9 cellular contexts compared by ENCODE assay signal in genomic region chr17:28743243-28744103, GRCh38. TPM values are rescaled to one million over a fixed set of nuclear protein-coding genes. Genes with fewer than 3 reads are reported as not detected.
DNase-seq lines count a peak whose midpoint lies in the region; ATAC-seq, FAIRE-seq and TF ChIP-seq lines count a peak whose summit lies in the region.
"Had no signal": no experiment of that assay in that cellular context is flagged by ENCODE, and none has a peak within 500 bp of the region (broad histone marks: within the 10 kb centered on the region; RNA-seq: fewer than 3 reads in every experiment).

Gene TRAF4, plus strand, starts transcription at chr17:28744011. Its CDS starts 102 bp downstream, at chr17:28744113.

- peak within 1 kb of the TSS; percentile 98 for H3K9ac ChIP-seq in HepG2 (ENCODE audit: insufficient read depth, low read depth, low read length)

- H3K27me3 ChIP-seq in BE2C: no peaks in the 10 kb centered on the region
- H3K27me3 ChIP-seq in HepG2 (ENCODE audit: control insufficient read depth in 1 of 2, insufficient read depth in 2 of 2, low read length in 2 of 2): no peaks in the 10 kb centered on the region; a peak in 1 of 5 replicates

- H3K9me3 ChIP-seq in BE2C: no peaks in the 10 kb centered on the region
- H3K9me3 ChIP-seq in HepG2 (ENCODE audit: low read length): no peaks in the 10 kb centered on the region

- CTCF ChIA-PET in HepG2 (lab: Yijun Ruan, JAX; ENCODE audit: low intra/inter-chr PET ratio, low total read pairs): interaction anchor here (2.8 kb wide), 1 partner anchor 16 kb away, joined by 14 read pairs; the partner anchor contains the start of gene TLCD1

- H3K4me1 ChIP-seq in BE2C: peaks cover 12% of the 10 kb centered on the region
- peaks cover 49% of the 10 kb centered on the region for H3K4me1 ChIP-seq in HepG2 (ENCODE audit: insufficient read depth, low read length)

- TF ChIP-seq EP300 in HepG2 (IDR thresholded peaks at IDR 0.05; ENCODE audit: low read depth in 2 of 2, low read length in 2 of 2): no peak
- no peak for TF ChIP-seq EP300 in HepG2 (CRISPR knock-in tag; IDR thresholded peaks at IDR 0.05; ENCODE audit: borderline replicate concordance)

- DNase-seq in BE2C (peak; percentile 80), NCI-H526 (lab: John Stamatoyannopoulos, UW) (peak; percentile 86 to 95), dermis microvascular lymphatic vessel endothelial cell (ENCODE audit: low read depth in 2 of 2) (peak in 1 of 2 donors; percentile 80), HepG2 (ENCODE audit: low spot score) (peak; percentile 73)
- peak; percentile 55 to 66 for DNase-seq in activated CD4-positive, alpha-beta T cell treated with anti-CD3 and anti-CD28 coated beads, Interleukin-2, amount 50 U/mL, for 24 hours (ENCODE audit: low read depth in 1 of 2, low spot score in 1 of 2)
- DNase-seq in stimulated activated CD4-positive, alpha-beta T cell treated with anti-CD3 and anti-CD28 coated beads, Interleukin-4, amount 100 ng/mL, for 24 hours: peak; percentile 81

- H3K36me3 ChIP-seq in BE2C (peaks cover 12% of the 10 kb centered on the region), HepG2 (replicated peaks in 1 of 2; ENCODE audit: control insufficient read depth in 1 of 2, insufficient read depth in 2 of 2, low read length in 2 of 2) (peaks cover 27 to 30% of the 10 kb centered on the region in 2 experiments)

- peak; percentile 70 for TF ChIP-seq RAD21 in HepG2 (CRISPR knock-in tag; IDR thresholded peaks at IDR 0.05)

- TF ChIP-seq POLR2A in GM19193 (IDR thresholded peaks at IDR 0.05; ENCODE audit: extremely low read depth, insufficient read depth, insufficient read length) (peak; percentile 99), HepG2 (IDR thresholded peaks at IDR 0.05; ENCODE audit: insufficient read depth in 1 of 2, low read depth in 2 of 2, low read length in 2 of 2) (peak in 1 of 2 experiments; percentile 92; a peak in 3 of 4 replicates)

- peak; percentile 38 for ATAC-seq in HG03378 (IDR thresholded peaks at IDR 0.05; ENCODE audit: unreplicated experiment)
- ATAC-seq in HepG2: peak; percentile 64

- 0% methylated on average over 6 of the region's 70 CpGs for WGBS in HepG2 (ENCODE audit: low lambda C conversion rate)

- in situ Hi-C loops in HepG2 (cut with HindIII; ENCODE audit: extremely low pct_ligation_motif_present, low pct_unique_long_range_greater_than_20kb): loop anchor here (25.0 kb wide), 1 partner anchor 369 kb away; no protein-coding TSS in a partner anchor

- H3K27ac ChIP-seq in HepG2 (ENCODE audit: extremely low read length, insufficient read depth, low read length): peak within 1 kb of the TSS; percentile 95

- BruUV-seq in HepG2 (replicated peaks; lab: Mats Ljungman, UMichigan): TSS peak; percentile 47

- H3K4me3 ChIP-seq in BE2C (ENCODE audit: low read depth, low read length) (peak within 1 kb of the TSS; percentile 84), HepG2 (replicated peaks in 1 of 3; ENCODE audit: insufficient read depth in 1 of 3, low read depth in 2 of 3, low read length in 3 of 3) (peak within 1 kb of the TSS; percentile 72 to 93 (median 74))

- POLR2A ChIA-PET in HepG2 (lab: Yijun Ruan, JAX): interaction anchor here (0.9 to 12.3 kb wide), 9 partner anchors 9 to 194 kb away, joined by 3 to 590 read pairs (median 4); partner anchors contain the start of genes BLTP2, NEK8, PROCA1 and RPL23A

- TF ChIP-seq CTCF in BE2C (IDR thresholded peaks at IDR 0.05; ENCODE audit: low read depth, low read length) (no peak), HepG2 (CRISPR knock-in tag; IDR thresholded peaks at IDR 0.05) (no peak)

- peak; percentile 46 for FAIRE-seq in HepG2 (lab: Jason Lieb, UNC)
- FAIRE-seq: colon had no signal

- H4K20me1 ChIP-seq in HepG2 (ENCODE audit: insufficient read depth, low read length): peaks cover 28% of the 10 kb centered on the region

- intact Hi-C loops in HepG2 (cut with micrococcal nuclease; ENCODE audit: unreplicated experiment): no loop called here

- no peak within 1 kb of the TSS for H2AFZ ChIP-seq in HepG2 (ENCODE audit: low read length)

- H3K4me2 ChIP-seq in HepG2 (ENCODE audit: low read depth, low read length): peak within 1 kb of the TSS; percentile 98

- peaks cover 33% of the 10 kb centered on the region for H3K79me2 ChIP-seq in HepG2 (ENCODE audit: insufficient read depth, low read length)

TF ChIP-seq in HepG2, 621 proteins besides CTCF, POLR2A, EP300 and RAD21 (continues in another document):
- TF ChIP-seq ZNF670 (CRISPR knock-in tag; IDR thresholded peaks at IDR 0.05; ENCODE audit: borderline replicate concordance) (0 out of 2 replicates have a peak, but pooled peaks have one; percentile 32), ZSCAN25 (CRISPR knock-in tag; IDR thresholded peaks at IDR 0.05) (no peak), MYNN (CRISPR knock-in tag; IDR thresholded peaks at IDR 0.05; ENCODE audit: low read depth) (no peak), ZNF430 (CRISPR knock-in tag; IDR thresholded peaks at IDR 0.05) (no peak), ZFP36L1 (CRISPR knock-in tag; IDR thresholded peaks at IDR 0.05) (0 out of 2 replicates have a peak, but pooled peaks have one; percentile 45), ZSCAN20 (CRISPR knock-in tag; IDR thresholded peaks at IDR 0.05; ENCODE audit: borderline replicate concordance) (peak; percentile 65; the same call in 1 of the 2 replicates), ZFP37 (CRISPR knock-in tag; IDR thresholded peaks at IDR 0.05; ENCODE audit: borderline replicate concordance) (no peak), MED13 (CRISPR knock-in tag; IDR thresholded peaks at IDR 0.05) (0 out of 2 replicates have a peak, but pooled peaks have one; percentile 18), STAT5B (CRISPR knock-in tag; IDR thresholded peaks at IDR 0.05) (no peak), PAWR (CRISPR knock-in tag; IDR thresholded peaks at IDR 0.05; ENCODE audit: borderline replicate concordance) (no peak), SRSF9 (IDR thresholded peaks at IDR 0.05; ENCODE audit: borderline replicate concordance, insufficient read depth, low read depth, low read length, poor library complexity, severe bottlenecking) (no peak), NFKB2 (CRISPR knock-in tag; IDR thresholded peaks at IDR 0.05; ENCODE audit: borderline replicate concordance) (peak; percentile 62; the same call in 1 of the 2 replicates), ZNF674 (CRISPR knock-in tag; IDR thresholded peaks at IDR 0.05; ENCODE audit: low read depth) (no peak), ZNF446 (CRISPR knock-in tag; IDR thresholded peaks at IDR 0.05) (peak; percentile 62; the same call in 1 of the 2 replicates), ATF1 (CRISPR knock-in tag; IDR thresholded peaks at IDR 0.05) (no peak), CBX2 (IDR thresholded peaks at IDR 0.05; ENCODE audit: low read depth, low read length) (no peak), CBX2 (CRISPR knock-in tag; IDR thresholded peaks at IDR 0.05; ENCODE audit: low read depth) (no peak), ZNF761 (CRISPR knock-in tag; conservative IDR thresholded peaks at IDR 0.05) (no peak; the same call in 1 of the 2 replicates), ZNF225 (CRISPR knock-in tag; IDR thresholded peaks at IDR 0.05) (no peak), CCDC6 (CRISPR knock-in tag; IDR thresholded peaks at IDR 0.05) (no peak; the same call in 1 of the 2 replicates), NONO (IDR thresholded peaks at IDR 0.05) (no peak), NONO (CRISPR knock-in tag; conservative IDR thresholded peaks at IDR 0.05) (0 out of 2 replicates have a peak, but pooled peaks have one; percentile 32), ZNF34 (CRISPR knock-in tag; IDR thresholded peaks at IDR 0.05; ENCODE audit: borderline replicate concordance) (0 out of 2 replicates have a peak, but pooled peaks have one; percentile 8), HNF4A (CRISPR knock-in tag; IDR thresholded peaks at IDR 0.05) (no peak)
- TF ChIP-seq, protein P1, sequence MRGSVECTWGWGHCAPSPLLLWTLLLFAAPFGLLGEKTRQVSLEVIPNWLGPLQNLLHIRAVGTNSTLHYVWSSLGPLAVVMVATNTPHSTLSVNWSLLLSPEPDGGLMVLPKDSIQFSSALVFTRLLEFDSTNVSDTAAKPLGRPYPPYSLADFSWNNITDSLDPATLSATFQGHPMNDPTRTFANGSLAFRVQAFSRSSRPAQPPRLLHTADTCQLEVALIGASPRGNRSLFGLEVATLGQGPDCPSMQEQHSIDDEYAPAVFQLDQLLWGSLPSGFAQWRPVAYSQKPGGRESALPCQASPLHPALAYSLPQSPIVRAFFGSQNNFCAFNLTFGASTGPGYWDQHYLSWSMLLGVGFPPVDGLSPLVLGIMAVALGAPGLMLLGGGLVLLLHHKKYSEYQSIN (CRISPR knock-in tag; IDR thresholded peaks at IDR 0.05; ENCODE audit: borderline replicate concordance): no peak

RNA-seq across cellular contexts. Expression of gene TRAF4, which starts in this region (rescaled TPM):
- 209 TPM for polyA plus RNA-seq in BE2C (2012; ENCODE audit: insufficient read depth, insufficient read length, low read depth)
- total RNA-seq in dermis microvascular lymphatic vessel endothelial cell: 24.0 and 29.2 TPM in 2 replicates
- 56.6 and 89.9 TPM in 2 replicates for total RNA-seq in HepG2 (2016; rRNA removed; fragmentation: Illumina TruSeq; extraction: Trizol)
- total RNA-seq in HepG2 (2016; cell fraction: cytosol; rRNA removed; fragmentation: Illumina TruSeq; extraction: Trizol; ENCODE audit: low read depth): 106 and 119 TPM in 2 replicates
- total RNA-seq in HepG2 (2016; cell fraction: insoluble cytoplasmic fraction; rRNA removed; fragmentation: Illumina TruSeq; extraction: Trizol): 49.2 and 95.4 TPM in 2 replicates
- total RNA-seq in HepG2 (2016; cell fraction: membrane; rRNA removed; fragmentation: Illumina TruSeq; extraction: Trizol): 159 and 170 TPM in 2 replicates
- total RNA-seq in HepG2 (2016; cell fraction: nucleus; rRNA removed; fragmentation: Illumina TruSeq; extraction: Trizol): 106 and 121 TPM in 2 replicates
- polyA plus RNA-seq in HepG2 (2011; rRNA removed): 86.0 and 108 TPM in 2 replicates
- polyA plus RNA-seq in HepG2 (2011; cell fraction: cytosol; rRNA removed): 63.5 and 85.7 TPM in 2 replicates
- 436 and 553 TPM in 2 replicates for polyA plus RNA-seq in HepG2 (2011; cell fraction: nucleus; rRNA removed)
- polyA plus RNA-seq in HepG2 (2012): 35.8 and 50.8 TPM in 2 replicates
- 89.5 and 97.9 TPM in 2 replicates for polyA plus RNA-seq in HepG2 (2016; cell fraction: cytosol; fragmentation: Illumina TruSeq; extraction: Trizol; ENCODE audit: low read depth)
- polyA plus RNA-seq in HepG2 (2016; cell fraction: insoluble cytoplasmic fraction; fragmentation: Illumina TruSeq; extraction: Trizol; ENCODE audit: low read depth): 56.9 and 70.9 TPM in 2 replicates
- polyA plus RNA-seq in HepG2 (2016; cell fraction: membrane; fragmentation: Illumina TruSeq; extraction: Trizol; ENCODE audit: low read depth): 144 TPM in 2 replicates
- polyA plus RNA-seq in HepG2 (2016; cell fraction: nucleus; fragmentation: Illumina TruSeq; extraction: Trizol; ENCODE audit: insufficient read depth, low read depth): 269 and 270 TPM in 2 replicates
- polyA minus RNA-seq in HepG2 (2011; rRNA and poly(A)+ RNA removed; ENCODE audit: low replicate concordance): 250 and 264 TPM in 2 replicates
- polyA minus RNA-seq in HepG2 (2011; cell fraction: cytosol; rRNA and poly(A)+ RNA removed): 43.5 and 58.9 TPM in 2 replicates
- polyA minus RNA-seq in HepG2 (2011; cell fraction: nucleus; rRNA and poly(A)+ RNA removed): 197 TPM in 2 replicates
